In the genomic region with DNA sequence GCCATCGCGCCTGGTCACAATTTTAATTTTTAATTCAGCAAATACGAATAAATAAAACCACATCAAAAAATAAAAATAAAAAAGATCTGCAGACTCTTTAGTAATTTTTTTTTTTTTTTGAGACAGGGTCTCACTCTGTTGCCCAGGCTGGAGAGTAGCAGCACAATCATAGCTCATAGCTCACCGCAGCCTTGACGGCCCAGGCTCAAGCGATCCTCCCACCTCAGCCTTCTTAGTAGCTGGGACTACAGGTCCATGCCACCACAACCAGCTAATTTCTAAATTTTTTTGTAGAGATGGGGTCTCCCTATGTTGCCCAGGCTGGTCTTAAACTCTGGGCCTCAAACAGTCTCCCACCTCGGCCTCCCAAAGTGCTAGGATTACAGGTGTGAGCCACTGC, we compare ENCODE assay signal across 15 cellular contexts.
"Had no signal": no experiment of that assay in that cellular context is flagged by ENCODE, and none has a peak within 500 bp of the region (broad histone marks: within the 10 kb centered on the region; RNA-seq: fewer than 3 reads in every experiment).

No MANE protein-coding gene starts in this region.

- H3K27ac Mint-ChIP-seq: natural killer cell; stimulated activated effector memory CD8-positive, alpha-beta T cell treated with anti-CD3 and anti-CD28 coated beads, Interleukin-12 subunit alpha, Interleukin-12 subunit beta, amount 100 ng/mL, for 72 hours had no signal

- H3K9me3 Mint-ChIP-seq: natural killer cell; neural crest cell; stimulated activated effector memory CD8-positive, alpha-beta T cell treated with anti-CD3 and anti-CD28 coated beads, Interleukin-12 subunit alpha, Interleukin-12 subunit beta, amount 100 ng/mL, for 72 hours had no signal

- H3K4me3 ChIP-seq: heart left ventricle, right atrium auricular region, tibial artery had no signal

- H3K27me3 ChIP-seq: heart left ventricle, right atrium auricular region, tibial artery had no signal

- H3K27ac ChIP-seq: heart left ventricle, right atrium auricular region, tibial artery had no signal

- DNase-seq: effector memory CD4-positive, alpha-beta T cell; heart left ventricle; hippocampal formation; mammary epithelial cell; natural killer cell; posterior cingulate gyrus; small intestine; stimulated activated CD4-positive, alpha-beta T cell treated with anti-CD3 and anti-CD28 coated beads, Interleukin-2, amount 100 ng/mL, for 48 hours; stimulated activated naive CD8-positive, alpha-beta T cell treated with anti-CD3 and anti-CD28 coated beads, Interleukin-15, Interleukin-2, amounts not matched to agents 100 U/mL and 50 U/mL, for 24 hours; tibial artery had no signal

- H3K36me3 Mint-ChIP-seq: natural killer cell had no signal

- H3K9me3 ChIP-seq: heart left ventricle, right atrium auricular region, tibial artery had no signal

- ATAC-seq: esophagus mucosa; heart left ventricle; left lobe of liver; natural killer cell; stimulated activated effector memory CD8-positive, alpha-beta T cell treated with anti-CD3 and anti-CD28 coated beads, Interleukin-12 subunit alpha, Interleukin-12 subunit beta, amount 100 ng/mL, for 72 hours; stimulated activated naive CD8-positive, alpha-beta T cell treated with anti-CD3 and anti-CD28 coated beads, Interleukin-15, Interleukin-2, amounts not matched to agents 100 U/mL and 50 U/mL, for 24 hours had no signal
